20 cellular contexts compared by ENCODE assay signal in genomic region chr10:70571636-70572439, GRCh38. TPM values are rescaled to one million over a fixed set of nuclear protein-coding genes. Genes with fewer than 3 reads are reported as not detected.
"Had no signal": no experiment of that assay in that cellular context is flagged by ENCODE, and none has a peak within 500 bp of the region (broad histone marks: within the 10 kb centered on the region; RNA-seq: fewer than 3 reads in every experiment).

No MANE protein-coding gene starts in this region.

- H3K9me3 Mint-ChIP-seq: activated T-helper 17 cell treated with anti-CD3 and anti-CD28 coated beads, Interleukin-2, amount 50 U/mL, for 72 hours; effector memory CD8-positive, alpha-beta T cell; naive B cell had no signal

- H3K4me3 Mint-ChIP-seq: activated T-helper 17 cell treated with anti-CD3 and anti-CD28 coated beads, Interleukin-2, amount 50 U/mL, for 72 hours; effector memory CD8-positive, alpha-beta T cell had no signal

- FAIRE-seq: astrocyte had no signal

- DNase-seq: activated CD4-positive, alpha-beta T cell treated with anti-CD3 and anti-CD28 coated beads for 1 hour; activated CD4-positive, alpha-beta T cell treated with anti-CD3 and anti-CD28 coated beads, Interleukin-2, amount 50 U/mL, for 4 hours; activated naive CD4-positive, alpha-beta T cell; activated T-cell treated with anti-CD3 and anti-CD28 coated beads, Interleukin-2, amount 50 U/mL, for 1 hour; effector memory CD8-positive, alpha-beta T cell; esophagus squamous epithelium; heart right ventricle; mesenchymal stem cell; mucosa of descending colon; naive B cell; stimulated activated CD4-positive, alpha-beta T cell treated with anti-CD3 and anti-CD28 coated beads, Interleukin-12 subunit alpha, Interleukin-12 subunit beta, amount 100 ng/mL, for 4 hours; T-helper 2 cell; upper lobe of left lung; WERI-Rb-1 had no signal

- ATAC-seq: activated T-helper 17 cell treated with anti-CD3 and anti-CD28 coated beads, Interleukin-2, amount 50 U/mL, for 72 hours; effector memory CD8-positive, alpha-beta T cell; heart right ventricle; mucosa of descending colon had no signal

- H3K27me3 Mint-ChIP-seq: activated T-helper 17 cell treated with anti-CD3 and anti-CD28 coated beads, Interleukin-2, amount 50 U/mL, for 72 hours; effector memory CD8-positive, alpha-beta T cell; naive B cell had no signal

- H3K27ac Mint-ChIP-seq: activated T-helper 17 cell treated with anti-CD3 and anti-CD28 coated beads, Interleukin-2, amount 50 U/mL, for 72 hours had no signal

RNA-seq across cellular contexts. Expression of gene PRF1, which starts 30.7 kb away (rescaled TPM):
- total RNA-seq: cerebellum, dermis microvascular lymphatic vessel endothelial cell, renal cortical epithelial cell, SJSA1 had no signal
